In genomic region chr5:170632266-170632984, GRCh38 we compare ENCODE assay signal across 9 cellular contexts.
DNase-seq lines count a peak whose midpoint lies in the region; ATAC-seq lines count a peak whose summit lies in the region.
"Had no signal": no experiment of that assay in that cellular context is flagged by ENCODE, and none has a peak within 500 bp of the region (broad histone marks: within the 10 kb centered on the region; RNA-seq: fewer than 3 reads in every experiment).

No MANE protein-coding gene starts in this region.

- peaks cover 14% of the 10 kb centered on the region for H3K4me1 Mint-ChIP-seq in activated CD4-positive, alpha-beta T cell treated with anti-CD3 and anti-CD28 coated beads, Interleukin-2, amount 10 ng/mL, durations not matched to agents 7 days and 5 days
- H3K4me1 Mint-ChIP-seq in activated CD8-positive, alpha-beta T cell treated with anti-CD3 and anti-CD28 coated beads, Interleukin-2, amount 10 ng/mL, durations not matched to agents 7 days and 5 days (ENCODE audit: low read depth) = peaks cover 11% of the 10 kb centered on the region
- peaks cover 17 to 20% of the 10 kb centered on the region in 2 donors for H3K4me1 Mint-ChIP-seq in immature natural killer cell

- ATAC-seq in activated CD8-positive, alpha-beta T cell treated with anti-CD3 and anti-CD28 coated beads, Interleukin-2, amount 10 ng/mL, durations not matched to agents 7 days and 5 days = peak; percentile 27

- H3K4me1 ChIP-seq in subcutaneous abdominal adipose tissue (ENCODE audit: control insufficient read depth in 5 of 5, insufficient read depth in 5 of 5, low read length in 5 of 5) = peaks cover 4 to 40% (median 37%) of the 10 kb centered on the region in 5 donors

- H3K9me3 ChIP-seq in subcutaneous abdominal adipose tissue (ENCODE audit: control insufficient read depth in 5 of 5, low read length in 5 of 5) = no peaks in the 10 kb centered on the region

- H3K4me3 Mint-ChIP-seq in activated CD4-positive, alpha-beta T cell treated with anti-CD3 and anti-CD28 coated beads, Interleukin-2, amount 10 ng/mL, durations not matched to agents 7 days and 5 days = no peak overlapping the region
- no peak overlapping the region for H3K4me3 Mint-ChIP-seq in activated CD8-positive, alpha-beta T cell treated with anti-CD3 and anti-CD28 coated beads, Interleukin-2, amount 10 ng/mL, durations not matched to agents 7 days and 5 days
- peak overlapping the region in 3 of 5 donors; percentile 72 to 75 (median 72) for H3K4me3 Mint-ChIP-seq in immature natural killer cell

- H3K9me3 Mint-ChIP-seq in activated CD4-positive, alpha-beta T cell treated with anti-CD3 and anti-CD28 coated beads, Interleukin-2, amount 10 ng/mL, durations not matched to agents 7 days and 5 days = no peaks in the 10 kb centered on the region
- no peaks in the 10 kb centered on the region for H3K9me3 Mint-ChIP-seq in activated CD8-positive, alpha-beta T cell treated with anti-CD3 and anti-CD28 coated beads, Interleukin-2, amount 10 ng/mL, durations not matched to agents 7 days and 5 days (ENCODE audit: insufficient read depth)
- no peaks in the 10 kb centered on the region for H3K9me3 Mint-ChIP-seq in immature natural killer cell

- POLR2A ChIA-PET in activated CD4-positive, alpha-beta T cell treated with anti-CD3 and anti-CD28 coated beads, Interleukin-2, amount 10 ng/mL, durations not matched to agents 7 days and 5 days (lab: Charles Lee) = no interaction called here
- POLR2A ChIA-PET in activated CD8-positive, alpha-beta T cell treated with anti-CD3 and anti-CD28 coated beads, Interleukin-2, amount 10 ng/mL, durations not matched to agents 7 days and 5 days (lab: Charles Lee) = no interaction called here

- peaks cover 0 to 1% (median 0%) of the 10 kb centered on the region in 5 donors for H3K27me3 ChIP-seq in subcutaneous abdominal adipose tissue (ENCODE audit: control insufficient read depth in 5 of 5, insufficient read depth in 4 of 5, low read length in 5 of 5)

- peak overlapping the region; percentile 79 for H3K27ac ChIP-seq in subcutaneous abdominal adipose tissue (ENCODE audit: low read depth, low read length)

- H3K4me3 ChIP-seq in subcutaneous abdominal adipose tissue (ENCODE audit: low read depth in 1 of 5, low read length in 5 of 5) = peak overlapping the region in 2 of 5 donors; percentile 41 to 52

- DNase-seq in activated CD4-positive, alpha-beta T cell treated with anti-CD3 and anti-CD28 coated beads for 48 hours = peak; percentile 16
- no peak for DNase-seq in activated CD4-positive, alpha-beta T cell treated with anti-CD3 and anti-CD28 coated beads, Interleukin-2, amount 10 ng/mL, durations not matched to agents 7 days and 5 days
- DNase-seq in activated CD8-positive, alpha-beta T cell treated with anti-CD3 and anti-CD28 coated beads, Interleukin-2, amount 10 ng/mL, durations not matched to agents 7 days and 5 days = no peak
- DNase-seq in immature natural killer cell = no peak
- no peak for DNase-seq in COLO668 (lab: John Stamatoyannopoulos, UW; ENCODE audit: unreplicated experiment)
- no peak for DNase-seq in H4 (ENCODE audit: low spot score)
- DNase-seq in activated gamma-delta T cell treated with Interleukin-2 at 50 U/mL for 16 hours = no peak
- DNase-seq: NCI-H1092 had no signal

- no peaks in the 10 kb centered on the region for H3K36me3 Mint-ChIP-seq in activated CD4-positive, alpha-beta T cell treated with anti-CD3 and anti-CD28 coated beads, Interleukin-2, amount 10 ng/mL, durations not matched to agents 7 days and 5 days (ENCODE audit: low read depth)
- no peaks in the 10 kb centered on the region for H3K36me3 Mint-ChIP-seq in activated CD8-positive, alpha-beta T cell treated with anti-CD3 and anti-CD28 coated beads, Interleukin-2, amount 10 ng/mL, durations not matched to agents 7 days and 5 days (ENCODE audit: low read depth)
- no peaks in the 10 kb centered on the region for H3K36me3 Mint-ChIP-seq in immature natural killer cell

- CTCF ChIA-PET in activated CD4-positive, alpha-beta T cell treated with anti-CD3 and anti-CD28 coated beads, Interleukin-2, amount 10 ng/mL, durations not matched to agents 7 days and 5 days (lab: Charles Lee) = interaction anchor here (0.8 to 3.6 kb wide), 3 partner anchors 19 to 198 kb away, joined by 3 to 19 read pairs (median 3); no protein-coding TSS in a partner anchor
- CTCF ChIA-PET in activated CD8-positive, alpha-beta T cell treated with anti-CD3 and anti-CD28 coated beads, Interleukin-2, amount 10 ng/mL, durations not matched to agents 7 days and 5 days (lab: Charles Lee) = interaction anchor here (0.8 to 6.1 kb wide), 7 partner anchors 8 to 199 kb away, joined by 3 to 68 read pairs (median 6); no protein-coding TSS in a partner anchor

- peak overlapping the region in 1 of 5 donors; percentile 11 for H3K9ac ChIP-seq in subcutaneous abdominal adipose tissue (ENCODE audit: low read length in 5 of 5)

- no peak overlapping the region for H3K27ac Mint-ChIP-seq in activated CD4-positive, alpha-beta T cell treated with anti-CD3 and anti-CD28 coated beads, Interleukin-2, amount 10 ng/mL, durations not matched to agents 7 days and 5 days
- H3K27ac Mint-ChIP-seq in activated CD8-positive, alpha-beta T cell treated with anti-CD3 and anti-CD28 coated beads, Interleukin-2, amount 10 ng/mL, durations not matched to agents 7 days and 5 days = no peak overlapping the region
- H3K27ac Mint-ChIP-seq in immature natural killer cell = no peak overlapping the region

- H3K36me3 ChIP-seq in subcutaneous abdominal adipose tissue (ENCODE audit: control insufficient read depth in 5 of 5, insufficient read depth in 5 of 5, low read length in 5 of 5) = no peaks in the 10 kb centered on the region

- H3K27me3 Mint-ChIP-seq in activated CD4-positive, alpha-beta T cell treated with anti-CD3 and anti-CD28 coated beads, Interleukin-2, amount 10 ng/mL, durations not matched to agents 7 days and 5 days = peaks cover 14% of the 10 kb centered on the region
- H3K27me3 Mint-ChIP-seq in activated CD8-positive, alpha-beta T cell treated with anti-CD3 and anti-CD28 coated beads, Interleukin-2, amount 10 ng/mL, durations not matched to agents 7 days and 5 days (ENCODE audit: low read depth) = peaks cover 11% of the 10 kb centered on the region
- H3K27me3 Mint-ChIP-seq in immature natural killer cell (ENCODE audit: low read depth in 3 of 3) = peaks cover 5 to 10% (median 8%) of the 10 kb centered on the region in 3 donors

Comparison
In these comparisons a context has a peak if more than half of its experiments do, and no peak if none do; other contexts are left out.
1. H3K4me3 Mint-ChIP-seq: peak in immature natural killer cell (3 of 5); none in activated CD4-positive, alpha-beta T cell treated with anti-CD3 and anti-CD28 coated beads, Interleukin-2, amount 10 ng/mL, durations not matched to agents 7 days and 5 days (single experiment) and activated CD8-positive, alpha-beta T cell treated with anti-CD3 and anti-CD28 coated beads, Interleukin-2, amount 10 ng/mL, durations not matched to agents 7 days and 5 days (single experiment).